21 cellular contexts compared by ENCODE assay signal in the genomic region with DNA sequence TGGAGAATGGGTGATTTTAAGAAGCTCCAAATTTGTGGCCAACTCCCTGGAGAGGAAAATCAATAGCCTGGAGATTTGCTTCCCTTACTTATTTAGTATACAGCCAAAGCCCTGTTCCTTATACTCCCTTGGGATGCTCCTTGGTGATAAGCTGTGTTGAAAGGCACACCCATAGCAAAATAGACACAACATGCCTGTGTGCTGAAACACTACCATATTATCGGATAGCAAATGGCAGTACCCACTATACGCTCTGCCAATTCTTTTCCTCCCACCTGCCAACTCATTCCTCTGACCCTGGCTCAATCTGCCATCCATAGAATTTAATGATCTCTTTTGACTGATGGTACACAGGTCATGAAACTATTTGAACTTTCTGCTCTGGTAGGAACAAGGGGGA.
"Had no signal": no experiment of that assay in that cellular context is flagged by ENCODE, and none has a peak within 500 bp of the region (broad histone marks: within the 10 kb centered on the region; RNA-seq: fewer than 3 reads in every experiment).

No MANE protein-coding gene starts in this region.

- H3K4me2 ChIP-seq: hepatocyte had no signal

- H3K4me3 ChIP-seq: dorsolateral prefrontal cortex, gastrocnemius medialis, hepatocyte, lower lobe of right lung, suprapubic skin, thyroid gland had no signal

- H3K9me3 ChIP-seq: gastrocnemius medialis, lower lobe of right lung, suprapubic skin, thyroid gland had no signal

- H3K27me3 ChIP-seq: gastrocnemius medialis, hepatocyte, suprapubic skin, thyroid gland had no signal

- ATAC-seq: esophagus mucosa; left lobe of liver; naive thymus-derived CD4-positive, alpha-beta T cell; stimulated activated effector memory CD8-positive, alpha-beta T cell treated with anti-CD3 and anti-CD28 coated beads, Interleukin-12 subunit alpha, Interleukin-12 subunit beta, amount 100 ng/mL, for 72 hours; stimulated activated naive CD8-positive, alpha-beta T cell treated with anti-CD3 and anti-CD28 coated beads, Interleukin-15, Interleukin-2, amounts not matched to agents 100 U/mL and 50 U/mL, for 24 hours had no signal

- H2AFZ ChIP-seq: hepatocyte had no signal

- DNase-seq: central memory CD4-positive, alpha-beta T cell; cortex of kidney; dorsolateral prefrontal cortex; effector CD8-positive, alpha-beta T cell; gastrocnemius medialis; kidney; lower lobe of right lung; mesenchymal stem cell; midbrain; naive thymus-derived CD4-positive, alpha-beta T cell; nephron progenitor cell; right cardiac atrium; stimulated activated CD4-positive, alpha-beta T cell treated with anti-CD3 and anti-CD28 coated beads, Interleukin-4, amount 100 ng/mL, for 1 hour; stimulated activated CD8-positive, alpha-beta memory T cell treated with anti-CD3 and anti-CD28 coated beads, Interleukin-4, amount 100 ng/mL, for 48 hours; stimulated activated naive CD8-positive, alpha-beta T cell treated with anti-CD3 and anti-CD28 coated beads, Interleukin-15, Interleukin-2, amounts not matched to agents 100 U/mL and 50 U/mL, for 24 hours; thyroid gland had no signal

- H3K36me3 ChIP-seq: suprapubic skin, thyroid gland had no signal

- H3K79me2 ChIP-seq: hepatocyte had no signal

- H3K4me1 ChIP-seq: thyroid gland had no signal

- H3K27ac ChIP-seq: dorsolateral prefrontal cortex, hepatocyte, lower lobe of right lung, suprapubic skin, thyroid gland had no signal
